In genomic region chr4:108544504-108544903, GRCh38 we compare ENCODE assay signal across 22 cellular contexts.
DNase-seq lines count a peak whose midpoint lies in the region; ATAC-seq, FAIRE-seq and TF ChIP-seq lines count a peak whose summit lies in the region.
"Had no signal": no experiment of that assay in that cellular context is flagged by ENCODE, and none has a peak within 500 bp of the region (broad histone marks: within the 10 kb centered on the region; RNA-seq: fewer than 3 reads in every experiment).

No MANE protein-coding gene starts in this region.

- H3K27me3 ChIP-seq in GM23248 (replicated peaks; ENCODE audit: insufficient read depth) (peaks cover 7% of the 10 kb centered on the region; the same call in 1 of the 2 replicates), bronchial epithelial cell (ENCODE audit: control insufficient read depth, insufficient read depth, low read length) (no peaks in the 10 kb centered on the region)
- H3K27me3 ChIP-seq: heart left ventricle, neutrophil, tibial artery had no signal

- H3K9me2 ChIP-seq in GM23248 (ENCODE audit: insufficient read depth) = no peaks in the 10 kb centered on the region

- FAIRE-seq in bronchial epithelial cell (lab: Jason Lieb, UNC) = no peak
- FAIRE-seq: H1, HTR-8/SVneo, keratinocyte had no signal

- H3K9ac ChIP-seq in GM23248 = no peak overlapping the region

- no peak for TF ChIP-seq CTCF in bronchial epithelial cell (IDR thresholded peaks at IDR 0.05; ENCODE audit: insufficient read depth, low read length, severe bottlenecking)

- 48 to 55% methylated on average over 4 of the region's 4 CpGs for WGBS in GM23248 (ENCODE audit: low coverage in 1 of 2, low lambda C conversion rate in 2 of 2, missing lambda C conversion rate in 2 of 2), 2 experiments

- H3K4me1 ChIP-seq in GM23248 (ENCODE audit: insufficient read depth) = no peaks in the 10 kb centered on the region
- H3K4me1 ChIP-seq: BE2C, heart left ventricle, tibial artery had no signal

- H3K4me2 ChIP-seq in GM23248 (ENCODE audit: unreplicated experiment) = no peak overlapping the region

- H3F3A ChIP-seq in GM23248 (ENCODE audit: insufficient read depth) = no peaks in the 10 kb centered on the region

- H3K79me2 ChIP-seq in GM23248 (ENCODE audit: insufficient read depth) = no peaks in the 10 kb centered on the region

- H3K27ac ChIP-seq in GM23248 = no peak overlapping the region
- H3K27ac ChIP-seq: heart left ventricle, neutrophil, tibial artery had no signal

- no peaks in the 10 kb centered on the region for H4K20me1 ChIP-seq in GM23248 (ENCODE audit: insufficient read depth)

- ATAC-seq in HG03460 (IDR thresholded peaks at IDR 0.05; ENCODE audit: unreplicated experiment) (no peak), GM18907 (IDR thresholded peaks at IDR 0.05; ENCODE audit: unreplicated experiment) (no peak)
- ATAC-seq: activated T-cell treated with anti-CD3 and anti-CD28 coated beads, Interleukin-2, amount 50 U/mL, for 4 hours; heart left ventricle had no signal

- no peaks in the 10 kb centered on the region for H3K9me3 ChIP-seq in GM23248 (ENCODE audit: low read depth)
- H3K9me3 ChIP-seq: BE2C, neutrophil had no signal

- H3K36me3 ChIP-seq in GM23248 (ENCODE audit: low read depth) = no peaks in the 10 kb centered on the region
- H3K36me3 ChIP-seq in bronchial epithelial cell (ENCODE audit: control insufficient read depth, insufficient read depth, low read length) = no peaks in the 10 kb centered on the region
- H3K36me3 ChIP-seq: BE2C, heart left ventricle, neutrophil, tibial artery had no signal

- DNase-seq in GM23248 = peak; percentile 48
- peak; percentile 44 to 82 for DNase-seq in NOMO-1 (lab: John Stamatoyannopoulos, UW; ENCODE audit: unreplicated experiment in 2 of 2)
- DNase-seq in bronchial epithelial cell (ENCODE audit: low read depth) = peak; percentile 99
- DNase-seq in kidney glomerular epithelial cell (lab: John Stamatoyannopoulos, UW) = peak; percentile 23
- DNase-seq in NCI-H526 (lab: John Stamatoyannopoulos, UW) = no peak
- DNase-seq in stimulated activated CD4-positive, alpha-beta T cell treated with anti-CD3 and anti-CD28 coated beads, Interleukin-4, amount 100 ng/mL, for 24 hours = no peak
- DNase-seq: activated CD4-positive, alpha-beta T cell treated with anti-CD3 and anti-CD28 coated beads, Interleukin-2, amount 50 U/mL, for 1 hour; activated naive CD8-positive, alpha-beta T cell treated with anti-CD3 and anti-CD28 coated beads, Interleukin-2, amount 10 ng/mL, durations not matched to agents 7 days and 5 days; activated T-cell treated with anti-CD3 and anti-CD28 coated beads, Interleukin-2, amount 50 U/mL, for 4 hours; BE2C; endodermal cell; heart left ventricle; NCI-H774; Right ventricle myocardium superior; stimulated activated CD4-positive, alpha-beta T cell treated with anti-CD3 and anti-CD28 coated beads, Interleukin-4, amount 100 ng/mL, for 1 hour; tibial artery had no signal

- in situ Hi-C loops in GM23248 (cut with MboI) = no loop called here

- no peak overlapping the region for H2AFZ ChIP-seq in GM23248

- no peak overlapping the region for H3K4me3 ChIP-seq in GM23248
- H3K4me3 ChIP-seq in bronchial epithelial cell (ENCODE audit: low read depth, low read length) = no peak overlapping the region
- H3K4me3 ChIP-seq: heart left ventricle, tibial artery had no signal

Comparison
In these comparisons a context has a peak if more than half of its experiments do, and no peak if none do; other contexts are left out.
1. DNase-seq: peak in GM23248 (single experiment), NOMO-1 (2 of 2), bronchial epithelial cell (single experiment) and kidney glomerular epithelial cell (single experiment); none in NCI-H526 (0 of 2) and stimulated activated CD4-positive, alpha-beta T cell treated with anti-CD3 and anti-CD28 coated beads, Interleukin-4, amount 100 ng/mL, for 24 hours (single experiment).